In genomic region chr4:184593461-184593860, GRCh38 we compare ENCODE assay signal across 36 cellular contexts.
"Had no signal": no experiment of that assay in that cellular context is flagged by ENCODE, and none has a peak within 500 bp of the region (broad histone marks: within the 10 kb centered on the region; RNA-seq: fewer than 3 reads in every experiment).

No MANE protein-coding gene starts in this region.

- H3K4me3 Mint-ChIP-seq: activated B cell treated with CpG ODN at 0.5 μM for 24 hours; activated CD4-positive, alpha-beta memory T cell treated with anti-CD3 and anti-CD28 coated beads for 36 hours; activated CD4-positive, alpha-beta T cell treated with anti-CD3 and anti-CD28 coated beads, Interleukin-2, amount 10 ng/mL, durations not matched to agents 24 days and 14 days; activated CD8-positive, alpha-beta T cell treated with anti-CD3 and anti-CD28 coated beads for 36 hours; activated naive CD4-positive, alpha-beta T cell treated with anti-CD3 and anti-CD28 coated beads, Interleukin-2, amount 10 ng/mL, durations not matched to agents 7 days and 5 days; activated naive CD4-positive, alpha-beta T cell treated with anti-CD3 and anti-CD28 coated beads, Interleukin-2, amount 50 U/mL, for 24 hours; activated naive CD8-positive, alpha-beta T cell; activated naive CD8-positive, alpha-beta T cell treated with anti-CD3 and anti-CD28 coated beads, Interleukin-2, amount 10 ng/mL, durations not matched to agents 7 days and 5 days; activated naive CD8-positive, alpha-beta T cell treated with anti-CD3 and anti-CD28 coated beads, Interleukin-2, amount 50 U/mL, for 24 hours; activated T-cell treated with anti-CD3 and anti-CD28 coated beads, Interleukin-2, amount 50 U/mL, for 4 hours; brain; central memory CD8-positive, alpha-beta T cell; T-helper 1 cell treated with Interleukin-12 subunit alpha and Interleukin-12 subunit beta and Interleukin-4 antibody, amounts not matched to agents 30 μg/mL and 1 μg/mL, for 36 hours; T-helper 2 cell treated with Interferon-gamma antibody and Interleukin-4, amounts not matched to agents 5 μg/mL and 100 μg/mL, for 36 hours had no signal

- H3K27me3 Mint-ChIP-seq: activated B cell treated with CpG ODN at 0.5 μM for 24 hours; activated CD8-positive, alpha-beta T cell treated with anti-CD3 and anti-CD28 coated beads for 36 hours; activated naive CD4-positive, alpha-beta T cell treated with anti-CD3 and anti-CD28 coated beads, Interleukin-2, amount 10 ng/mL, durations not matched to agents 7 days and 5 days; activated naive CD4-positive, alpha-beta T cell treated with anti-CD3 and anti-CD28 coated beads, Interleukin-2, amount 50 U/mL, for 24 hours; activated naive CD8-positive, alpha-beta T cell; activated naive CD8-positive, alpha-beta T cell treated with anti-CD3 and anti-CD28 coated beads, Interleukin-2, amount 10 ng/mL, durations not matched to agents 7 days and 5 days; activated naive CD8-positive, alpha-beta T cell treated with anti-CD3 and anti-CD28 coated beads, Interleukin-2, amount 50 U/mL, for 24 hours had no signal

- H3K4me3 ChIP-seq: ascending aorta, cardiac muscle cell had no signal

- H3K36me3 Mint-ChIP-seq: activated CD4-positive, alpha-beta memory T cell treated with anti-CD3 and anti-CD28 coated beads for 36 hours; activated naive CD4-positive, alpha-beta T cell treated with anti-CD3 and anti-CD28 coated beads, Interleukin-2, amount 10 ng/mL, durations not matched to agents 7 days and 5 days; activated naive CD4-positive, alpha-beta T cell treated with anti-CD3 and anti-CD28 coated beads, Interleukin-2, amount 50 U/mL, for 24 hours; activated naive CD8-positive, alpha-beta T cell; activated naive CD8-positive, alpha-beta T cell treated with anti-CD3 and anti-CD28 coated beads, Interleukin-2, amount 10 ng/mL, durations not matched to agents 7 days and 5 days; brain had no signal

- FAIRE-seq: bronchial epithelial cell, TTC549 had no signal

- ATAC-seq: activated CD8-positive, alpha-beta T cell treated with anti-CD3 and anti-CD28 coated beads for 36 hours; activated naive CD8-positive, alpha-beta T cell treated with anti-CD3 and anti-CD28 coated beads, Interleukin-2, amount 50 U/mL, for 24 hours; activated T-cell treated with anti-CD3 and anti-CD28 coated beads, Interleukin-2, amount 50 U/mL, for 4 hours had no signal

- H3K9me3 Mint-ChIP-seq: activated B cell treated with CpG ODN at 0.5 μM for 24 hours; activated CD4-positive, alpha-beta memory T cell treated with anti-CD3 and anti-CD28 coated beads for 36 hours; activated CD4-positive, alpha-beta T cell treated with anti-CD3 and anti-CD28 coated beads, Interleukin-2, amount 10 ng/mL, durations not matched to agents 24 days and 14 days; activated CD8-positive, alpha-beta T cell treated with anti-CD3 and anti-CD28 coated beads for 36 hours; activated naive CD4-positive, alpha-beta T cell treated with anti-CD3 and anti-CD28 coated beads, Interleukin-2, amount 10 ng/mL, durations not matched to agents 7 days and 5 days; activated naive CD4-positive, alpha-beta T cell treated with anti-CD3 and anti-CD28 coated beads, Interleukin-2, amount 50 U/mL, for 24 hours; activated naive CD8-positive, alpha-beta T cell treated with anti-CD3 and anti-CD28 coated beads, Interleukin-2, amount 10 ng/mL, durations not matched to agents 7 days and 5 days; activated naive CD8-positive, alpha-beta T cell treated with anti-CD3 and anti-CD28 coated beads, Interleukin-2, amount 50 U/mL, for 24 hours; activated T-cell treated with anti-CD3 and anti-CD28 coated beads, Interleukin-2, amount 50 U/mL, for 4 hours; activated T-helper 2 cell treated with anti-CD3 and anti-CD28 coated beads, Interferon-gamma antibody, Interleukin-2, Interleukin-4, amounts not matched to agents 10 μg/mL and 5 μg/mL and 100 μg/mL, durations not matched to agents 14 hours and 24 hours and 36 hours; central memory CD8-positive, alpha-beta T cell; T-helper 1 cell treated with Interleukin-12 subunit alpha and Interleukin-12 subunit beta and Interleukin-4 antibody, amounts not matched to agents 30 μg/mL and 1 μg/mL, for 36 hours; T-helper 2 cell treated with Interferon-gamma antibody and Interleukin-4, amounts not matched to agents 5 μg/mL and 100 μg/mL, for 36 hours had no signal

- H3K9me3 ChIP-seq: ascending aorta had no signal

- H3K27ac ChIP-seq: ascending aorta, cardiac muscle cell, VCaP had no signal

- H3K27ac Mint-ChIP-seq: activated B cell treated with CpG ODN at 0.5 μM for 24 hours; activated CD4-positive, alpha-beta memory T cell treated with anti-CD3 and anti-CD28 coated beads for 36 hours; activated CD4-positive, alpha-beta T cell treated with anti-CD3 and anti-CD28 coated beads, Interleukin-2, amount 10 ng/mL, durations not matched to agents 24 days and 14 days; activated CD8-positive, alpha-beta T cell treated with anti-CD3 and anti-CD28 coated beads for 36 hours; activated naive CD4-positive, alpha-beta T cell treated with anti-CD3 and anti-CD28 coated beads, Interleukin-2, amount 10 ng/mL, durations not matched to agents 7 days and 5 days; activated naive CD4-positive, alpha-beta T cell treated with anti-CD3 and anti-CD28 coated beads, Interleukin-2, amount 50 U/mL, for 24 hours; activated naive CD8-positive, alpha-beta T cell; activated naive CD8-positive, alpha-beta T cell treated with anti-CD3 and anti-CD28 coated beads, Interleukin-2, amount 10 ng/mL, durations not matched to agents 7 days and 5 days; activated naive CD8-positive, alpha-beta T cell treated with anti-CD3 and anti-CD28 coated beads, Interleukin-2, amount 50 U/mL, for 24 hours; activated T-helper 2 cell treated with anti-CD3 and anti-CD28 coated beads, Interferon-gamma antibody, Interleukin-2, Interleukin-4, amounts not matched to agents 10 μg/mL and 5 μg/mL and 100 μg/mL, durations not matched to agents 14 hours and 24 hours and 36 hours; brain; T-helper 1 cell treated with Interleukin-12 subunit alpha and Interleukin-12 subunit beta and Interleukin-4 antibody, amounts not matched to agents 30 μg/mL and 1 μg/mL, for 36 hours; T-helper 2 cell treated with Interferon-gamma antibody and Interleukin-4, amounts not matched to agents 5 μg/mL and 100 μg/mL, for 36 hours had no signal

- H3K4me1 ChIP-seq: ascending aorta had no signal

- DNase-seq: activated B cell treated with CpG ODN at 0.5 μM for 24 hours; activated CD4-positive, alpha-beta memory T cell treated with anti-CD3 and anti-CD28 coated beads for 36 hours; activated CD4-positive, alpha-beta T cell treated with anti-CD3 and anti-CD28 coated beads for 4 hours; activated CD4-positive, alpha-beta T cell treated with anti-CD3 and anti-CD28 coated beads, Interleukin-2, amount 10 ng/mL, durations not matched to agents 24 days and 14 days; activated CD4-positive, alpha-beta T cell treated with anti-CD3 and anti-CD28 coated beads, Interleukin-2, amount 50 U/mL, for 1 hour; activated CD4-positive, alpha-beta T cell treated with anti-CD3 and anti-CD28 coated beads, Interleukin-2, amount 50 U/mL, for 4 hours; activated CD4-positive, CD25-positive, alpha-beta regulatory T cell treated with anti-CD3 and anti-CD28 coated beads, Interleukin-2, amount 50 U/mL, for 72 hours; activated CD8-positive, alpha-beta memory T cell treated with anti-CD3 and anti-CD28 coated beads, Interleukin-2, amount 50 U/mL, for 4 hours; activated CD8-positive, alpha-beta T cell treated with anti-CD3 and anti-CD28 coated beads for 36 hours; activated effector memory CD4-positive, alpha-beta T cell treated with Interleukin-2 at 50 U/mL for 16 hours; activated gamma-delta T cell; activated naive CD4-positive, alpha-beta T cell treated with anti-CD3 and anti-CD28 coated beads, Interleukin-2, amount 10 ng/mL, durations not matched to agents 7 days and 5 days; activated naive CD4-positive, alpha-beta T cell treated with Interleukin-2 at 50 U/mL for 16 hours; activated naive CD8-positive, alpha-beta T cell treated with anti-CD3 and anti-CD28 coated beads, Interleukin-2, amount 10 ng/mL, durations not matched to agents 7 days and 5 days; activated naive CD8-positive, alpha-beta T cell treated with anti-CD3 and anti-CD28 coated beads, Interleukin-2, amount 50 U/mL, for 24 hours; activated T-cell treated with anti-CD3 and anti-CD28 coated beads for 4 hours; activated T-cell treated with anti-CD3 and anti-CD28 coated beads, Interleukin-2, amount 50 U/mL, for 1 hour; activated T-cell treated with anti-CD3 and anti-CD28 coated beads, Interleukin-2, amount 50 U/mL, for 4 hours; amygdala; anterior cingulate cortex; caudate nucleus; T-helper 1 cell; T-helper 2 cell; T-helper 9 cell had no signal

- H3K4me1 Mint-ChIP-seq: activated B cell treated with CpG ODN at 0.5 μM for 24 hours; activated CD4-positive, alpha-beta T cell treated with anti-CD3 and anti-CD28 coated beads, Interleukin-2, amount 10 ng/mL, durations not matched to agents 24 days and 14 days; activated naive CD4-positive, alpha-beta T cell treated with anti-CD3 and anti-CD28 coated beads, Interleukin-2, amount 10 ng/mL, durations not matched to agents 7 days and 5 days; activated naive CD4-positive, alpha-beta T cell treated with anti-CD3 and anti-CD28 coated beads, Interleukin-2, amount 50 U/mL, for 24 hours; activated naive CD8-positive, alpha-beta T cell treated with anti-CD3 and anti-CD28 coated beads, Interleukin-2, amount 10 ng/mL, durations not matched to agents 7 days and 5 days; activated naive CD8-positive, alpha-beta T cell treated with anti-CD3 and anti-CD28 coated beads, Interleukin-2, amount 50 U/mL, for 24 hours; central memory CD8-positive, alpha-beta T cell had no signal

- H3K27me3 ChIP-seq: ascending aorta, cardiac muscle cell had no signal

- H3K36me3 ChIP-seq: ascending aorta, cardiac muscle cell had no signal
